ENCODE assay signal across 21 cellular contexts in genomic region chr3:52119056-52119455, GRCh38. TPM values are rescaled to one million over a fixed set of nuclear protein-coding genes. Genes with fewer than 3 reads are reported as not detected.
A peak's percentile ranks its signal among the peaks of the same experiment; 100 is the strongest.
DNase-seq lines count a peak whose midpoint lies in the region; ATAC-seq and TF ChIP-seq lines count a peak whose summit lies in the region.
"Had no signal": no experiment of that assay in that cellular context is flagged by ENCODE, and none has a peak within 500 bp of the region (broad histone marks: within the 10 kb centered on the region; RNA-seq: fewer than 3 reads in every experiment).

No MANE protein-coding gene starts in this region.

- H3K9ac ChIP-seq in endodermal cell (ENCODE audit: extremely low read depth, low read length, poor library complexity, severe bottlenecking), result no peak overlapping the region

- peaks cover 11% of the 10 kb centered on the region for H3K4me1 ChIP-seq in endodermal cell (ENCODE audit: control insufficient read depth, insufficient read depth, low read length)

- DNase-seq in left ventricle myocardium superior (no peak), Right ventricle myocardium inferior (ENCODE audit: missing footprints) (no peak), endodermal cell (peak; percentile 69), NCI-H2107 treated with DMSO at 0.1 percent for 48 hours (lab: John Stamatoyannopoulos, UW; ENCODE audit: unreplicated experiment) (no peak), NCI-H2029 treated with DMSO at 0.1 percent for 48 hours (lab: John Stamatoyannopoulos, UW) (no peak)
- no peak for DNase-seq in stimulated activated CD4-positive, alpha-beta T cell treated with anti-CD3 and anti-CD28 coated beads, Interleukin-2, amount 100 ng/mL, for 48 hours
- DNase-seq: activated CD4-positive, alpha-beta T cell treated with anti-CD3 and anti-CD28 coated beads, Interleukin-2, amount 50 U/mL, for 1 hour; activated naive CD8-positive, alpha-beta T cell treated with anti-CD3 and anti-CD28 coated beads, Interleukin-2, amount 10 ng/mL, durations not matched to agents 7 days and 5 days; cortex of kidney; DMS 273 treated with DMSO at 0.1 percent for 48 hours; IMR-90; NCI-H1417; NCI-H2171; OCI-M1 had no signal

- no peaks in the 10 kb centered on the region for H3K27me3 ChIP-seq in endodermal cell (ENCODE audit: control insufficient read depth, insufficient read depth, low read length, poor library complexity, severe bottlenecking)
- H3K27me3 ChIP-seq: hepatocyte had no signal

- ATAC-seq in left ventricle myocardium superior (peak; percentile 8), Right ventricle myocardium inferior (no peak), GM19395 (IDR thresholded peaks at IDR 0.05; ENCODE audit: unreplicated experiment) (no peak)
- ATAC-seq: activated T-helper 17 cell treated with anti-CD3 and anti-CD28 coated beads, Interleukin-2, amount 50 U/mL, for 72 hours had no signal

- H3K27ac Mint-ChIP-seq in endodermal cell (no peak overlapping the region), nephron (peak overlapping the region; percentile 5 to 51 (median 30))
- H3K27ac Mint-ChIP-seq: activated naive CD8-positive, alpha-beta T cell treated with anti-CD3 and anti-CD28 coated beads, Interleukin-2, amount 10 ng/mL, durations not matched to agents 7 days and 5 days had no signal

- H3K4me3 Mint-ChIP-seq in endodermal cell (no peak overlapping the region), nephron (no peak overlapping the region)
- H3K4me3 Mint-ChIP-seq: activated naive CD8-positive, alpha-beta T cell treated with anti-CD3 and anti-CD28 coated beads, Interleukin-2, amount 10 ng/mL, durations not matched to agents 7 days and 5 days; activated T-helper 17 cell treated with anti-CD3 and anti-CD28 coated beads, Interleukin-2, amount 50 U/mL, for 72 hours; brain had no signal

- H3K36me3 ChIP-seq in endodermal cell (ENCODE audit: control insufficient read depth, insufficient read depth, low read length), result peaks cover 17% of the 10 kb centered on the region

- H3K4me3 ChIP-seq in endodermal cell (ENCODE audit: low read length), result no peak overlapping the region
- H3K4me3 ChIP-seq: hepatocyte had no signal

- intact Hi-C loops in left ventricle myocardium superior (cut with micrococcal nuclease), result no loop called here
- intact Hi-C loops in Right ventricle myocardium inferior (cut with DNase I), result no loop called here

- H3K36me3 Mint-ChIP-seq in endodermal cell (ENCODE audit: low read depth), result peaks cover 23% of the 10 kb centered on the region
- peaks cover 7% of the 10 kb centered on the region for H3K36me3 Mint-ChIP-seq in nephron (ENCODE audit: low read depth)
- H3K36me3 Mint-ChIP-seq: brain had no signal

- H3K9me3 Mint-ChIP-seq in endodermal cell, result no peaks in the 10 kb centered on the region
- H3K9me3 Mint-ChIP-seq in nephron, result no peaks in the 10 kb centered on the region
- H3K9me3 Mint-ChIP-seq: activated naive CD8-positive, alpha-beta T cell treated with anti-CD3 and anti-CD28 coated beads, Interleukin-2, amount 10 ng/mL, durations not matched to agents 7 days and 5 days; activated T-helper 17 cell treated with anti-CD3 and anti-CD28 coated beads, Interleukin-2, amount 50 U/mL, for 72 hours; brain had no signal

- H3K9me3 ChIP-seq in endodermal cell (ENCODE audit: control insufficient read depth, low read length), result no peaks in the 10 kb centered on the region

- H3K4me1 Mint-ChIP-seq in endodermal cell (peaks cover 18% of the 10 kb centered on the region), nephron (peaks cover 30% of the 10 kb centered on the region)
- H3K4me1 Mint-ChIP-seq: activated T-helper 17 cell treated with anti-CD3 and anti-CD28 coated beads, Interleukin-2, amount 50 U/mL, for 72 hours; brain had no signal

- WGBS in endodermal cell (ENCODE audit: insufficient coverage in 1 of 2, insufficient read length in 1 of 2), 2 experiments, result 92 to 96% methylated on average over 4 of the region's 4 CpGs

- H3K27ac ChIP-seq in endodermal cell (ENCODE audit: low read depth, low read length), result no peak overlapping the region
- H3K27ac ChIP-seq: C4-2B, hepatocyte, VCaP had no signal

- peak; percentile 41 for TF ChIP-seq CTCF in endodermal cell (conservative IDR thresholded peaks at IDR 0.05)
- TF ChIP-seq CTCF in nephron (IDR thresholded peaks at IDR 0.05; ENCODE audit: unreplicated experiment in 3 of 3), result no peak

- H3K27me3 Mint-ChIP-seq in endodermal cell (ENCODE audit: insufficient read depth), result no peaks in the 10 kb centered on the region
- peaks cover 7% of the 10 kb centered on the region for H3K27me3 Mint-ChIP-seq in nephron (ENCODE audit: low read depth)
- H3K27me3 Mint-ChIP-seq: activated naive CD8-positive, alpha-beta T cell treated with anti-CD3 and anti-CD28 coated beads, Interleukin-2, amount 10 ng/mL, durations not matched to agents 7 days and 5 days; activated T-helper 17 cell treated with anti-CD3 and anti-CD28 coated beads, Interleukin-2, amount 50 U/mL, for 72 hours; brain had no signal

RNA-seq across cellular contexts. Expression of gene POC1A, which starts 35.2 kb away (rescaled TPM):
- total RNA-seq in left ventricle myocardium superior, result 1.5 TPM
- total RNA-seq in Right ventricle myocardium inferior, result 1.7 TPM
- total RNA-seq in endodermal cell, result 10 to 100 TPM; 19.7 to 24.0 TPM
- polyA plus RNA-seq in endodermal cell (2013, experiment 1 of 2), result 18.8 TPM
- polyA plus RNA-seq in endodermal cell (2013, experiment 2 of 2), result 19.5 TPM
